ENCODE assay signal across 8 cellular contexts in genomic region chr7:76656425-76656824, GRCh38. TPM values are rescaled to one million over a fixed set of nuclear protein-coding genes. Genes with fewer than 3 reads are reported as not detected.
DNase-seq lines count a peak whose midpoint lies in the region; ATAC-seq, FAIRE-seq and TF ChIP-seq lines count a peak whose summit lies in the region.
"Not testable (repeated sequence)": the region's sequence is repeated elsewhere in the genome, so short reads cannot be mapped to it uniquely, and the experiment has no call there.

No MANE protein-coding gene starts in this region.

- not testable (repeated sequence) for H2BK15ac ChIP-seq in H1 (ENCODE audit: low read length)

- H2BK120ac ChIP-seq in H1 (replicated peaks; ENCODE audit: low read depth, low read length) = not testable (repeated sequence)

- CTCF ChIA-PET in A549 (lab: Yijun Ruan, JAX); H1 (lab: Charles Lee; ENCODE audit: partially characterized antibody): not testable (repeated sequence)

- not testable (repeated sequence) for H3K4me3 Mint-ChIP-seq in HFFc6, nephron progenitor cell

- H3K23ac ChIP-seq in H1 (ENCODE audit: insufficient read length) = not testable (repeated sequence)

- H4K91ac ChIP-seq in H1 (replicated peaks; ENCODE audit: insufficient read length, low read length) = not testable (repeated sequence)

- FAIRE-seq in A549 (lab: Jason Lieb, UNC) (peak; percentile 84), H1 (lab: Jason Lieb, UNC) (peak; percentile 7)

- peak; percentile 47 to 65; a peak in 4 of 6 replicates for ATAC-seq in A549

- not testable (repeated sequence) for H2BK12ac ChIP-seq in H1 (ENCODE audit: low read depth, low read length)

- not testable (repeated sequence) for H3K36me3 Mint-ChIP-seq in HFFc6 (ENCODE audit: low read depth); nephron progenitor cell (ENCODE audit: low read depth)

- H3K27ac Mint-ChIP-seq in HFFc6 = not testable (repeated sequence)
- peak overlapping the region; percentile 16 for H3K27ac Mint-ChIP-seq in nephron progenitor cell

- H3K4ac ChIP-seq in H1 (replicated peaks; ENCODE audit: insufficient read length, low read depth, low read length) = not testable (repeated sequence)

- H3K27me3 Mint-ChIP-seq in HFFc6 (ENCODE audit: insufficient read depth); nephron progenitor cell (ENCODE audit: low read depth, poor library complexity): not testable (repeated sequence)

- not testable (repeated sequence) for H3K9me3 Mint-ChIP-seq in HFFc6, nephron progenitor cell

- not testable (repeated sequence) for H2BK20ac ChIP-seq in H1 (ENCODE audit: low read length)

- not testable (repeated sequence) for H3K4me1 Mint-ChIP-seq in HFFc6 (ENCODE audit: low read depth); nephron progenitor cell

- DNase-seq in A549 (ENCODE audit: low read depth in 1 of 2, low spot score in 1 of 2) = peak in 1 of 2 experiments; percentile 34
- peak; percentile 8 for DNase-seq in DMS53 (lab: John Stamatoyannopoulos, UW)
- DNase-seq in HFFc6; H1 (ENCODE audit: low read depth in 1 of 2, low spot score in 2 of 2); nephron progenitor cell: not testable (repeated sequence)
- peak; percentile 4 for DNase-seq in NCI-H524 treated with DMSO at 0.1 percent for 48 hours (lab: John Stamatoyannopoulos, UW)
- peak; percentile 30 for DNase-seq in SK-MEL-5 (ENCODE audit: low read depth, low spot score)
- DNase-seq in fibroblast of peridontal ligament (ENCODE audit: extremely low read depth) = peak; percentile 1

- H3K27me3 ChIP-seq in H1 (replicated peaks in 1 of 4; ENCODE audit: control insufficient read depth in 3 of 4, extremely low read depth in 1 of 4, insufficient read depth in 3 of 4, low read length in 3 of 4) = not testable (repeated sequence)

- not testable (repeated sequence) for H2AK5ac ChIP-seq in H1 (ENCODE audit: low read depth, low read length)

- H3K14ac ChIP-seq in H1 (ENCODE audit: insufficient read length) = not testable (repeated sequence)

- not testable (repeated sequence) for H4K20me1 ChIP-seq in H1 (replicated peaks in 1 of 2; ENCODE audit: control insufficient read depth in 1 of 2, insufficient read depth in 2 of 2, low read length in 2 of 2)

- H4K5ac ChIP-seq in H1 (ENCODE audit: insufficient read length, low read depth, low read length) = not testable (repeated sequence)

- H3K9ac ChIP-seq in H1 (replicated peaks in 1 of 4; ENCODE audit: extremely low read depth in 1 of 4, low read depth in 3 of 4, low read length in 3 of 4) = not testable (repeated sequence)

- H2BK5ac ChIP-seq in H1 (ENCODE audit: low read depth, low read length) = not testable (repeated sequence)

- not testable (repeated sequence) for TF ChIP-seq POLR2A in A549 (IDR thresholded peaks at IDR 0.05; ENCODE audit: low read length); H1 (IDR thresholded peaks at IDR 0.05; ENCODE audit: control extremely low read depth in 1 of 2, low read depth in 2 of 2, low read length in 2 of 2)

- H4K8ac ChIP-seq in H1 (ENCODE audit: extremely low read depth, insufficient read depth, low read length) = not testable (repeated sequence)

- not testable (repeated sequence) for H3K4me3 ChIP-seq in A549; H1 (ENCODE audit: extremely low read depth in 1 of 4, insufficient read depth in 2 of 4, low read depth in 3 of 4, low read length in 4 of 4)

- H2AFZ ChIP-seq in H1 (ENCODE audit: low read length) = not testable (repeated sequence)

- not testable (repeated sequence) for H3K9me3 ChIP-seq in A549; H1 (ENCODE audit: insufficient read depth in 2 of 2, low read depth in 1 of 2, low read length in 1 of 2)

- H3K56ac ChIP-seq in H1 (replicated peaks; ENCODE audit: insufficient read length, low read depth, low read length) = not testable (repeated sequence)

- 0 out of 5 replicates have a peak, but pooled peaks of 1 of the 2 experiments have one; percentile 15 for TF ChIP-seq RAD21 in A549 (conservative IDR thresholded peaks at IDR 0.05 in 1 of 2, IDR thresholded peaks at IDR 0.05 in 1 of 2)
- TF ChIP-seq RAD21 in H1 (IDR thresholded peaks at IDR 0.05 in 1 of 2, conservative IDR thresholded peaks at IDR 0.05 in 1 of 2; ENCODE audit: low read depth in 2 of 2, low read length in 2 of 2) = not testable (repeated sequence)

- not testable (repeated sequence) for H3K4me1 ChIP-seq in A549; H1 (replicated peaks in 1 of 4; ENCODE audit: control insufficient read depth in 3 of 4, insufficient read depth in 4 of 4, low read length in 3 of 4)

- not testable (repeated sequence) for H3K18ac ChIP-seq in H1 (ENCODE audit: extremely low read depth, low read length)

- not testable (repeated sequence) for H3K79me1 ChIP-seq in H1 (ENCODE audit: low read depth, low read length)

- not testable (repeated sequence) for H3K36me3 ChIP-seq in H1 (ENCODE audit: control insufficient read depth in 2 of 4, insufficient read depth in 4 of 4, low read length in 3 of 4)

- POLR2A ChIA-PET in A549 (lab: Yijun Ruan, JAX); H1 (lab: Charles Lee; ENCODE audit: partially characterized antibody): not testable (repeated sequence)

- H3K4me2 ChIP-seq in A549; H1 (ENCODE audit: insufficient read depth in 1 of 2, low read depth in 2 of 2, low read length in 2 of 2): not testable (repeated sequence)

- H3K79me2 ChIP-seq in H1 (ENCODE audit: control insufficient read depth in 1 of 2, insufficient read depth in 2 of 2, low read length in 2 of 2) = not testable (repeated sequence)

- not testable (repeated sequence) for TF ChIP-seq EP300 in A549 (IDR thresholded peaks at IDR 0.05); H1 (IDR thresholded peaks at IDR 0.05; ENCODE audit: borderline replicate concordance in 1 of 2, low read depth in 2 of 2, low read length in 2 of 2)

- H3K27ac ChIP-seq in A549; H1 (ENCODE audit: low read depth, low read length): not testable (repeated sequence)

- not testable (repeated sequence) for H3K23me2 ChIP-seq in H1 (ENCODE audit: low read depth, low read length)

- not testable (repeated sequence) for TF ChIP-seq CTCF in A549 (IDR thresholded peaks at IDR 0.05); H1 (IDR thresholded peaks at IDR 0.05; ENCODE audit: control extremely low read depth in 1 of 3, insufficient read depth in 1 of 3, low read depth in 1 of 3, low read length in 3 of 3); nephron progenitor cell (IDR thresholded peaks at IDR 0.05)
- TF ChIP-seq CTCF in HFFc6 (IDR thresholded peaks at IDR 0.05) = peak; percentile 17; the same call in 1 of the 2 replicates

- in situ Hi-C loops in SK-MEL-5 (cut with HindIII; ENCODE audit: low pct_unique_long_range_greater_than_20kb, low sequenced_read_pairs) = not testable (repeated sequence)

- 2% methylated on average over 2 of the region's 2 CpGs for WGBS in A549 (ENCODE audit: missing lambda C conversion rate)
- 92% methylated on average over 2 of the region's 2 CpGs; no CpG with 5 or more reads in 1 of the 2 experiments for WGBS in H1 (ENCODE audit: extremely low coverage in 1 of 2, insufficient coverage in 1 of 2, insufficient read length in 1 of 2, insufficient replicate concordance in 2 of 2, low coverage in 1 of 2, low lambda C conversion rate in 2 of 2, missing lambda C conversion rate in 1 of 2), 2 experiments

TF ChIP-seq in A549, 52 proteins besides CTCF, POLR2A, EP300 and RAD21:
- TF ChIP-seq SMC3 (IDR thresholded peaks at IDR 0.05) = peak; percentile 16; the same call in 1 of the 3 replicates
TF ChIP-seq in A549: peak in this region for 1; not testable (repeated sequence) for 51.

RNA-seq across cellular contexts. Expression of gene POMZP3, which starts 29.3 kb away (rescaled TPM):
- 10.6 and 14.7 TPM in 2 replicates for polyA plus RNA-seq in A549 (2011; rRNA removed)
- polyA plus RNA-seq in A549 (2012; cell fraction: cytosol; rRNA removed) = 8.1 and 9.5 TPM in 2 replicates
- 7.8 and 9.1 TPM in 2 replicates for polyA plus RNA-seq in A549 (2012; cell fraction: nucleus; rRNA removed)
- 17.4 to 18.6 TPM (median 17.6 TPM) in 3 replicates for polyA plus RNA-seq in A549 (2017; fragmentation: RNase III; extraction: RNeasy Plus Mini Kit Qiagen cat#74134 plus additional on column Dnase treatment)
- polyA minus RNA-seq in A549 (2011; rRNA and poly(A)+ RNA removed) = 23.0 and 26.2 TPM in 2 replicates
- total RNA-seq in HFFc6 (2021; fragmentation: NEBNext Ultra II Directional; extraction: Animal tissue kit (Norgen Biotek cat#: 25700)) = 10 to 100 TPM; 31.0 to 42.9 (median 37.1) TPM
- total RNA-seq in SK-MEL-5 (2014; rRNA removed; shearing (Covaris generic)) = 4.5 and 8.2 TPM in 2 replicates
- polyA plus RNA-seq in SK-MEL-5 (2015; cell fraction: cytosol; rRNA removed) = 26.2 and 27.1 TPM in 2 replicates
- polyA plus RNA-seq in SK-MEL-5 (2015; cell fraction: nucleus; rRNA removed) = 9.6 and 14.5 TPM in 2 replicates
- total RNA-seq in H1 (2021; fragmentation: NEBNext Ultra II Directional; extraction: Animal tissue kit (Norgen Biotek cat#: 25700)) = 6.2 and 9.0 TPM in 2 replicates
- 3.2 and 5.4 TPM in 2 replicates for polyA plus RNA-seq in H1 (2011; rRNA removed)
- 3.0 TPM for polyA plus RNA-seq in H1 (2011; cell fraction: cytosol; rRNA removed)
- polyA plus RNA-seq in H1 (2011; cell fraction: nucleus; rRNA removed) = 5.5 TPM
- 5.3 to 7.6 TPM (median 6.2 TPM) in 4 replicates for polyA plus RNA-seq in H1 (2012, experiment 1 of 2)
- 4.3 TPM for polyA plus RNA-seq in H1 (2012, experiment 2 of 2)
- 4.4 TPM for polyA plus RNA-seq in H1 (2013, experiment 1 of 2)
- polyA plus RNA-seq in H1 (2013, experiment 2 of 2) = 4.4 TPM
- polyA minus RNA-seq in H1 (2011; rRNA and poly(A)+ RNA removed) = 3.2 and 5.5 TPM in 2 replicates
- 5.4 TPM for polyA minus RNA-seq in H1 (2011; cell fraction: cytosol; rRNA and poly(A)+ RNA removed)
- 13.5 TPM for polyA minus RNA-seq in H1 (2011; cell fraction: nucleus; rRNA and poly(A)+ RNA removed)
